ENCODE assay signal across 9 cellular contexts in the genomic region with DNA sequence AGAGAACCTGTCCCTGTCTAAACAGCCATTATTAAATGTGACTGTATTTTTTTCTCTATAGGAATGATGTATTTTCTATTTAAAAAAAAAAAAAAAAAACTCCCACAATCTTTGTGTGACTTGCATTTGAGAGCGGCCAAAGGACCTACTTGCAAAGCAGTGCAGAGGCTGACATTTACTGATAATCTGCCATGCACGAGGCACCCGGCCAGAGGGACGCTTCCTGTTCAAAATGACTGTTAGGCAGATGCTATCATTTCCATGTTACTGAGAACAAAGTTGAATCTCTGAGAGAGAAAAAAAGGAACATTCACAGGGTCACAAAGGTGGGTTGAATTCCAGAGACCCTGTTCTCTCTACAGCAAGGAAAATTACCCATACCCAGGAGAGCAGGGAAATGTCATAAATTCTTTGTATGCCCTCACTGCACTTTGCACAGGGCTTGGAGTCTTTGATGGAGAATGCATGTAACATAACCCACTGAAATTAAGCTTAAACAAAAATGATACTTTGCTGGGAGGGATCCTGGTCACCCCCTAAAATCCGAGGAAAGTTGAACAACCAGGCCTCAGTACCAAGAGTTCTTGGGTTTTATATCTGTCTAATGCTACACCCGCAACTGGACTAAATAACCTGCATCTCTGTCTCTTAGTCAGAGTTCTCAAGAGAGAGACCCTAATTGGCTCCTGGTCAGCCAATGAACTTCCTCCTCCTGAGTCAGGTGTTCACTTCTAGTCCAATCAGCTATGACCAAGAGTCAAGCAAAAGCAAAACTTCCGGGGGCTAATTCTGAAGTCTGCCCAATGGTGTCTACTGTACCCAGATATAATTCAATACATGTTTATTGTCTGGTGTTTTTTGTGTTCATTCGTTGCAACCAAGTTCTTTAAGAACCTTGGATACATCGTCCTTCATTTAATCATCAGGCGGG.
DNase-seq lines count a peak whose midpoint lies in the region; ATAC-seq and TF ChIP-seq lines count a peak whose summit lies in the region.
"Had no signal": no experiment of that assay in that cellular context is flagged by ENCODE, and none has a peak within 500 bp of the region (broad histone marks: within the 10 kb centered on the region; RNA-seq: fewer than 3 reads in every experiment).

No MANE protein-coding gene starts in this region.

- H3K79me2 ChIP-seq in GM23338 (replicated peaks; ENCODE audit: insufficient read depth) = no peaks in the 10 kb centered on the region
- H3K79me2 ChIP-seq in OCI-LY7 (ENCODE audit: insufficient read depth, low read depth, low read length) = no peaks in the 10 kb centered on the region

- H3F3A ChIP-seq in GM23338 (replicated peaks; ENCODE audit: low read depth) = no peaks in the 10 kb centered on the region

- H3K9me3 Mint-ChIP-seq in GM23338 = no peaks in the 10 kb centered on the region
- H3K9me3 Mint-ChIP-seq: T-helper 1 cell treated with Interleukin-12 subunit alpha and Interleukin-12 subunit beta and Interleukin-4 antibody, amounts not matched to agents 30 μg/mL and 1 μg/mL, for 36 hours had no signal

- H3K27me3 Mint-ChIP-seq in GM23338 (ENCODE audit: insufficient read depth, low read depth, poor library complexity) = peaks cover 2% of the 10 kb centered on the region

- no peak for TF ChIP-seq CTCF in GM23338 (conservative IDR thresholded peaks at IDR 0.05; ENCODE audit: low read depth in 2 of 2)
- TF ChIP-seq CTCF in OCI-LY7 (conservative IDR thresholded peaks at IDR 0.05; ENCODE audit: low read length) = no peak
- TF ChIP-seq CTCF in fibroblast of mammary gland (conservative IDR thresholded peaks at IDR 0.05; ENCODE audit: control insufficient read depth, insufficient read depth, low read depth, low read length) = no peak

- H3K27me3 ChIP-seq in GM23338 (ENCODE audit: insufficient read depth) = no peaks in the 10 kb centered on the region
- peaks cover 5% of the 10 kb centered on the region for H3K27me3 ChIP-seq in effector memory CD4-positive, alpha-beta T cell (replicated peaks; ENCODE audit: control insufficient read depth, insufficient read depth, low read length, poor library complexity, severe bottlenecking)

- H3K4me3 Mint-ChIP-seq in GM23338 = no peak overlapping the region
- H3K4me3 Mint-ChIP-seq: T-helper 1 cell treated with Interleukin-12 subunit alpha and Interleukin-12 subunit beta and Interleukin-4 antibody, amounts not matched to agents 30 μg/mL and 1 μg/mL, for 36 hours had no signal

- no peaks in the 10 kb centered on the region for H3K4me1 ChIP-seq in GM23338 (ENCODE audit: insufficient read depth)
- peaks cover 4% of the 10 kb centered on the region for H3K4me1 ChIP-seq in OCI-LY7 (ENCODE audit: insufficient read depth, low read length, poor library complexity, severe bottlenecking)
- H3K4me1 ChIP-seq in effector memory CD4-positive, alpha-beta T cell (ENCODE audit: control insufficient read depth, insufficient read depth, low read length, poor library complexity, severe bottlenecking) = no peaks in the 10 kb centered on the region

- H4K20me1 ChIP-seq in GM23338 (replicated peaks; ENCODE audit: insufficient read depth) = no peaks in the 10 kb centered on the region
- no peaks in the 10 kb centered on the region for H4K20me1 ChIP-seq in OCI-LY7 (ENCODE audit: insufficient read depth, low read length)

- H3K36me3 ChIP-seq in GM23338 (ENCODE audit: insufficient read depth) (no peaks in the 10 kb centered on the region), OCI-LY7 (ENCODE audit: insufficient read depth, low read length) (no peaks in the 10 kb centered on the region)
- no peaks in the 10 kb centered on the region for H3K36me3 ChIP-seq in effector memory CD4-positive, alpha-beta T cell (ENCODE audit: control insufficient read depth, insufficient read depth, low read length)

- no peak overlapping the region for H3K27ac Mint-ChIP-seq in GM23338
- H3K27ac Mint-ChIP-seq: T-helper 1 cell treated with Interleukin-12 subunit alpha and Interleukin-12 subunit beta and Interleukin-4 antibody, amounts not matched to agents 30 μg/mL and 1 μg/mL, for 36 hours had no signal

- CTCF ChIA-PET in OCI-LY7 (lab: Charles Lee; ENCODE audit: unreplicated experiment) = interaction anchor here (0.7 to 2.9 kb wide), 2 partner anchors 311 to 314 kb away, joined by 3 to 11 read pairs; no protein-coding TSS in a partner anchor

- no TSS peak for BruUV-seq in OCI-LY7 (replicated peaks; lab: Mats Ljungman, UMichigan)

- H3K4me2 ChIP-seq in GM23338 = no peak overlapping the region
- peak overlapping the region; percentile 40; the same call in 1 of the 2 replicates for H3K4me2 ChIP-seq in OCI-LY7 (ENCODE audit: low read length)

- H3K4me3 ChIP-seq in GM23338 = no peak overlapping the region
- H3K4me3 ChIP-seq in OCI-LY7 (ENCODE audit: low read depth, low read length, poor library complexity, severe bottlenecking) = no peak overlapping the region
- no peak overlapping the region for H3K4me3 ChIP-seq in fibroblast of mammary gland (ENCODE audit: control insufficient read depth, low read depth, low read length)
- H3K4me3 ChIP-seq in effector memory CD4-positive, alpha-beta T cell (ENCODE audit: insufficient read depth, low read depth, low read length, poor library complexity, severe bottlenecking) = no peak overlapping the region

- intact Hi-C loops in OCI-LY7 (cut with micrococcal nuclease; ENCODE audit: unreplicated experiment) = loop anchor here (1.0 to 5.0 kb wide), 6 partner anchors 46 to 381 kb away; no protein-coding TSS in a partner anchor

- DNase-seq in GM23338 (ENCODE audit: low spot score) = peak; percentile 21
- DNase-seq in OCI-LY7 (ENCODE audit: low spot score) = peak; percentile 7
- peak; percentile 42 for DNase-seq in fibroblast of mammary gland (ENCODE audit: low read depth)
- DNase-seq in pons (ENCODE audit: low spot score) = peak; percentile 76
- DNase-seq in NCI-H524 treated with DMSO at 0.1 percent for 48 hours (lab: John Stamatoyannopoulos, UW) = no peak
- no peak for DNase-seq in effector memory CD4-positive, alpha-beta T cell
- DNase-seq in OCI-M2 (lab: John Stamatoyannopoulos, UW; ENCODE audit: unreplicated experiment) = no peak
- no peak for DNase-seq in DMS114 treated with DMSO at 0.1 percent for 48 hours (lab: John Stamatoyannopoulos, UW; ENCODE audit: unreplicated experiment)

- POLR2A ChIA-PET in OCI-LY7 (lab: Charles Lee) = interaction anchor here (0.6 to 1.5 kb wide), 2 partner anchors 13 to 246 kb away, joined by 3 read pairs; no protein-coding TSS in a partner anchor

- H3K9me3 ChIP-seq in OCI-LY7 (ENCODE audit: low read length) = no peaks in the 10 kb centered on the region
- H3K9me3 ChIP-seq in effector memory CD4-positive, alpha-beta T cell (ENCODE audit: control insufficient read depth, low read length) = no peaks in the 10 kb centered on the region

- H3K27ac ChIP-seq in GM23338 (ENCODE audit: low read depth) (no peak overlapping the region), OCI-LY7 (ENCODE audit: low read depth, low read length, poor library complexity, severe bottlenecking) (no peak overlapping the region)
- no peak overlapping the region for H3K27ac ChIP-seq in effector memory CD4-positive, alpha-beta T cell (ENCODE audit: insufficient read depth, low read length, poor library complexity, severe bottlenecking)

- no peaks in the 10 kb centered on the region for H3K4me1 Mint-ChIP-seq in GM23338

- ATAC-seq in GM23338 = no peak

- H3K36me3 Mint-ChIP-seq in GM23338 (ENCODE audit: low read depth) = no peaks in the 10 kb centered on the region

- H3K9me2 ChIP-seq in GM23338 (ENCODE audit: insufficient read depth) (no peaks in the 10 kb centered on the region), OCI-LY7 (ENCODE audit: insufficient read depth, low read length) (no peaks in the 10 kb centered on the region)

- peak overlapping the region; percentile 67 for H2AFZ ChIP-seq in GM23338
- H2AFZ ChIP-seq in OCI-LY7 (ENCODE audit: low read length) = peak overlapping the region; percentile 58; the same call in 1 of the 2 replicates

TF ChIP-seq in GM23338, 12 proteins besides CTCF, POLR2A, EP300 and RAD21:
- TF ChIP-seq JUNB (IDR thresholded peaks at IDR 0.05; ENCODE audit: unreplicated experiment) (no peak), EZH2 (IDR thresholded peaks at IDR 0.05; ENCODE audit: low read depth, unreplicated experiment) (no peak), POLR2AphosphoS5 (IDR thresholded peaks at IDR 0.05; ENCODE audit: low read depth) (no peak), STAT1 (IDR thresholded peaks at IDR 0.05; ENCODE audit: unreplicated experiment) (no peak), NANOG (IDR thresholded peaks at IDR 0.05; ENCODE audit: borderline replicate concordance) (no peak)

Comparison
In these comparisons a context has a peak if more than half of its experiments do, and no peak if none do; other contexts are left out.
1. DNase-seq: peak in GM23338 (single experiment), OCI-LY7 (single experiment), fibroblast of mammary gland (single experiment) and pons (single experiment); none in NCI-H524 treated with DMSO at 0.1 percent for 48 hours (single experiment), effector memory CD4-positive, alpha-beta T cell (0 of 3), OCI-M2 (single experiment) and DMS114 treated with DMSO at 0.1 percent for 48 hours (single experiment).